ENCODE assay signal across 1 cellular context in genomic region chr4:165367040-165367439, GRCh38.
TF ChIP-seq lines count a peak whose summit lies in the region.

No MANE protein-coding gene starts in this region.

TF ChIP-seq in HepG2, 621 proteins besides CTCF, POLR2A, EP300 and RAD21 (continues in another document):
- no peak for TF ChIP-seq SRF (IDR thresholded peaks at IDR 0.05; ENCODE audit: low read depth, low read length)
- TF ChIP-seq ZNF446 (CRISPR knock-in tag; IDR thresholded peaks at IDR 0.05) = no peak
- no peak for TF ChIP-seq PAX8 (CRISPR knock-in tag; IDR thresholded peaks at IDR 0.05; ENCODE audit: borderline replicate concordance)
- TF ChIP-seq ZNF713 (CRISPR knock-in tag; IDR thresholded peaks at IDR 0.05) = no peak
- no peak for TF ChIP-seq PHF5A (CRISPR knock-in tag; IDR thresholded peaks at IDR 0.05; ENCODE audit: low read depth, unreplicated experiment)
- TF ChIP-seq NFRKB (IDR thresholded peaks at IDR 0.05) = no peak
- no peak for TF ChIP-seq MEIS1 (CRISPR knock-in tag; IDR thresholded peaks at IDR 0.05; ENCODE audit: borderline replicate concordance)
- no peak for TF ChIP-seq ZFYVE20 (CRISPR knock-in tag; IDR thresholded peaks at IDR 0.05; ENCODE audit: borderline replicate concordance, low read depth)
- TF ChIP-seq ZNF891 (CRISPR knock-in tag; IDR thresholded peaks at IDR 0.05) = no peak
- TF ChIP-seq ZNF546 (CRISPR knock-in tag; conservative IDR thresholded peaks at IDR 0.05) = no peak
- TF ChIP-seq ZNF343 (CRISPR knock-in tag; IDR thresholded peaks at IDR 0.05) = no peak
- no peak for TF ChIP-seq ZNF724P (CRISPR knock-in tag; IDR thresholded peaks at IDR 0.05; ENCODE audit: borderline replicate concordance)
- no peak for TF ChIP-seq MBNL3 (CRISPR knock-in tag; conservative IDR thresholded peaks at IDR 0.05)
- TF ChIP-seq FOXO4 (CRISPR knock-in tag; conservative IDR thresholded peaks at IDR 0.05) = no peak
- TF ChIP-seq RBFOX2 (IDR thresholded peaks at IDR 0.05; ENCODE audit: low read depth, low read length) = no peak
- TF ChIP-seq PCBP2 (optimal IDR thresholded peaks at IDR 0.05; ENCODE audit: low read depth, low read length, poor library complexity, severe bottlenecking) = no peak
- no peak for TF ChIP-seq YY1 (IDR thresholded peaks at IDR 0.05; ENCODE audit: insufficient read depth, insufficient replicate concordance, low read depth, low read length)
- TF ChIP-seq GZF1 (CRISPR knock-in tag; IDR thresholded peaks at IDR 0.05) = 0 out of 2 replicates have a peak, but pooled peaks have one; percentile 26
- no peak for TF ChIP-seq MTF2 (CRISPR knock-in tag; IDR thresholded peaks at IDR 0.05; ENCODE audit: borderline replicate concordance)
- 0 out of 2 replicates have a peak, but pooled peaks have one; percentile 17 for TF ChIP-seq PPARG (CRISPR knock-in tag; conservative IDR thresholded peaks at IDR 0.05)
- 0 out of 2 replicates have a peak, but pooled peaks have one; percentile 57 for TF ChIP-seq FOXJ3 (CRISPR knock-in tag; IDR thresholded peaks at IDR 0.05; ENCODE audit: borderline replicate concordance)
- no peak for TF ChIP-seq REXO4 (CRISPR knock-in tag; IDR thresholded peaks at IDR 0.05; ENCODE audit: borderline replicate concordance)
- TF ChIP-seq RBM39 (IDR thresholded peaks at IDR 0.05; ENCODE audit: low read depth, low read length, poor library complexity, severe bottlenecking) = no peak
- no peak for TF ChIP-seq TCF7L2 (IDR thresholded peaks at IDR 0.05; ENCODE audit: low read depth, low read length)
- no peak for TF ChIP-seq ATM (IDR thresholded peaks at IDR 0.05; ENCODE audit: borderline replicate concordance)
- TF ChIP-seq ZNF749 (CRISPR knock-in tag; IDR thresholded peaks at IDR 0.05; ENCODE audit: borderline replicate concordance) = no peak
- no peak for TF ChIP-seq ZNF513 (CRISPR knock-in tag; conservative IDR thresholded peaks at IDR 0.05)
- TF ChIP-seq CEBPB (IDR thresholded peaks at IDR 0.05; ENCODE audit: borderline replicate concordance, low read depth, low read length) = peak; percentile 93
- no peak for TF ChIP-seq HHEX (CRISPR knock-in tag; IDR thresholded peaks at IDR 0.05)
- no peak for TF ChIP-seq SRSF1 (optimal IDR thresholded peaks at IDR 0.05; ENCODE audit: low read depth, low read length)
- no peak for TF ChIP-seq ZNF746 (CRISPR knock-in tag; IDR thresholded peaks at IDR 0.05)
- no peak for TF ChIP-seq MIER2 (CRISPR knock-in tag; IDR thresholded peaks at IDR 0.05)
- no peak for TF ChIP-seq IKZF4 (CRISPR knock-in tag; IDR thresholded peaks at IDR 0.05; ENCODE audit: borderline replicate concordance, low read depth, not compliant biosample characterization)
- no peak for TF ChIP-seq ZNF737 (CRISPR knock-in tag; IDR thresholded peaks at IDR 0.05; ENCODE audit: borderline replicate concordance)
- TF ChIP-seq, protein P1, sequence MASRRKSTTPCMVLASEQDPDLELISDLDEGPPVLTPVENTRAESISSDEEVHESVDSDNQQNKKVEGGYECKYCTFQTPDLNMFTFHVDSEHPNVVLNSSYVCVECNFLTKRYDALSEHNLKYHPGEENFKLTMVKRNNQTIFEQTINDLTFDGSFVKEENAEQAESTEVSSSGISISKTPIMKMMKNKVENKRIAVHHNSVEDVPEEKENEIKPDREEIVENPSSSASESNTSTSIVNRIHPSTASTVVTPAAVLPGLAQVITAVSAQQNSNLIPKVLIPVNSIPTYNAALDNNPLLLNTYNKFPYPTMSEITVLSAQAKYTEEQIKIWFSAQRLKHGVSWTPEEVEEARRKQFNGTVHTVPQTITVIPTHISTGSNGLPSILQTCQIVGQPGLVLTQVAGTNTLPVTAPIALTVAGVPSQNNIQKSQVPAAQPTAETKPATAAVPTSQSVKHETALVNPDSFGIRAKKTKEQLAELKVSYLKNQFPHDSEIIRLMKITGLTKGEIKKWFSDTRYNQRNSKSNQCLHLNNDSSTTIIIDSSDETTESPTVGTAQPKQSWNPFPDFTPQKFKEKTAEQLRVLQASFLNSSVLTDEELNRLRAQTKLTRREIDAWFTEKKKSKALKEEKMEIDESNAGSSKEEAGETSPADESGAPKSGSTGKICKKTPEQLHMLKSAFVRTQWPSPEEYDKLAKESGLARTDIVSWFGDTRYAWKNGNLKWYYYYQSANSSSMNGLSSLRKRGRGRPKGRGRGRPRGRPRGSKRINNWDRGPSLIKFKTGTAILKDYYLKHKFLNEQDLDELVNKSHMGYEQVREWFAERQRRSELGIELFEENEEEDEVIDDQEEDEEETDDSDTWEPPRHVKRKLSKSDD (CRISPR knock-in tag; IDR thresholded peaks at IDR 0.05; ENCODE audit: low read depth) = 0 out of 2 replicates have a peak, but pooled peaks have one; percentile 34
- no peak for TF ChIP-seq SSRP1 (CRISPR knock-in tag; IDR thresholded peaks at IDR 0.05)
- TF ChIP-seq ATF7-NPFF (CRISPR knock-in tag; IDR thresholded peaks at IDR 0.05; ENCODE audit: low read depth) = no peak
- TF ChIP-seq NBN (conservative IDR thresholded peaks at IDR 0.05) = no peak
- no peak for TF ChIP-seq SAFB2 (CRISPR knock-in tag; IDR thresholded peaks at IDR 0.05; ENCODE audit: borderline replicate concordance, low read depth)
- no peak for TF ChIP-seq SMARCC2 (IDR thresholded peaks at IDR 0.05)
- TF ChIP-seq ZBTB43 (CRISPR knock-in tag; conservative IDR thresholded peaks at IDR 0.05) = no peak
- TF ChIP-seq PTBP1 (IDR thresholded peaks at IDR 0.05; ENCODE audit: low read depth, low read length, poor library complexity, severe bottlenecking) = no peak
- no peak for TF ChIP-seq ZSCAN22 (CRISPR knock-in tag; IDR thresholded peaks at IDR 0.05)
- TF ChIP-seq HOXA3 (CRISPR knock-in tag; IDR thresholded peaks at IDR 0.05) = peak; percentile 57; the same call in 1 of the 2 replicates
- no peak for TF ChIP-seq DR1 (CRISPR knock-in tag; IDR thresholded peaks at IDR 0.05)
- TF ChIP-seq, protein P2, sequence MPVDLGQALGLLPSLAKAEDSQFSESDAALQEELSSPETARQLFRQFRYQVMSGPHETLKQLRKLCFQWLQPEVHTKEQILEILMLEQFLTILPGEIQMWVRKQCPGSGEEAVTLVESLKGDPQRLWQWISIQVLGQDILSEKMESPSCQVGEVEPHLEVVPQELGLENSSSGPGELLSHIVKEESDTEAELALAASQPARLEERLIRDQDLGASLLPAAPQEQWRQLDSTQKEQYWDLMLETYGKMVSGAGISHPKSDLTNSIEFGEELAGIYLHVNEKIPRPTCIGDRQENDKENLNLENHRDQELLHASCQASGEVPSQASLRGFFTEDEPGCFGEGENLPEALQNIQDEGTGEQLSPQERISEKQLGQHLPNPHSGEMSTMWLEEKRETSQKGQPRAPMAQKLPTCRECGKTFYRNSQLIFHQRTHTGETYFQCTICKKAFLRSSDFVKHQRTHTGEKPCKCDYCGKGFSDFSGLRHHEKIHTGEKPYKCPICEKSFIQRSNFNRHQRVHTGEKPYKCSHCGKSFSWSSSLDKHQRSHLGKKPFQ (CRISPR knock-in tag; IDR thresholded peaks at IDR 0.05; ENCODE audit: insufficient replicate concordance) = no peak
- no peak for TF ChIP-seq ZNF138 (CRISPR knock-in tag; IDR thresholded peaks at IDR 0.05; ENCODE audit: low read depth)
- no peak for TF ChIP-seq AGO2 (optimal IDR thresholded peaks at IDR 0.05; ENCODE audit: low read depth, low read length)
- TF ChIP-seq, protein P3, sequence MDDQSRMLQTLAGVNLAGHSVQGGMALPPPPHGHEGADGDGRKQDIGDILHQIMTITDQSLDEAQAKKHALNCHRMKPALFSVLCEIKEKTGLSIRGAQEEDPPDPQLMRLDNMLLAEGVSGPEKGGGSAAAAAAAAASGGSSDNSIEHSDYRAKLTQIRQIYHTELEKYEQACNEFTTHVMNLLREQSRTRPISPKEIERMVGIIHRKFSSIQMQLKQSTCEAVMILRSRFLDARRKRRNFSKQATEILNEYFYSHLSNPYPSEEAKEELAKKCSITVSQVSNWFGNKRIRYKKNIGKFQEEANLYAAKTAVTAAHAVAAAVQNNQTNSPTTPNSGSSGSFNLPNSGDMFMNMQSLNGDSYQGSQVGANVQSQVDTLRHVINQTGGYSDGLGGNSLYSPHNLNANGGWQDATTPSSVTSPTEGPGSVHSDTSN (CRISPR knock-in tag; IDR thresholded peaks at IDR 0.05; ENCODE audit: borderline replicate concordance) = no peak
- peak; percentile 49; the same call in 1 of the 2 replicates for TF ChIP-seq KMT2A (CRISPR knock-in tag; IDR thresholded peaks at IDR 0.05)
- TF ChIP-seq ZNF460 (CRISPR knock-in tag; IDR thresholded peaks at IDR 0.05; ENCODE audit: borderline replicate concordance) = no peak
- TF ChIP-seq, protein P4, sequence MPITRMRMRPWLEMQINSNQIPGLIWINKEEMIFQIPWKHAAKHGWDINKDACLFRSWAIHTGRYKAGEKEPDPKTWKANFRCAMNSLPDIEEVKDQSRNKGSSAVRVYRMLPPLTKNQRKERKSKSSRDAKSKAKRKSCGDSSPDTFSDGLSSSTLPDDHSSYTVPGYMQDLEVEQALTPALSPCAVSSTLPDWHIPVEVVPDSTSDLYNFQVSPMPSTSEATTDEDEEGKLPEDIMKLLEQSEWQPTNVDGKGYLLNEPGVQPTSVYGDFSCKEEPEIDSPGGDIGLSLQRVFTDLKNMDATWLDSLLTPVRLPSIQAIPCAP (CRISPR knock-in tag; IDR thresholded peaks at IDR 0.05; ENCODE audit: low read depth) = no peak
- TF ChIP-seq ZNF34 (CRISPR knock-in tag; IDR thresholded peaks at IDR 0.05; ENCODE audit: borderline replicate concordance) = no peak
- TF ChIP-seq GRHL1 (CRISPR knock-in tag; conservative IDR thresholded peaks at IDR 0.05) = no peak
- TF ChIP-seq NR2F1 (CRISPR knock-in tag; IDR thresholded peaks at IDR 0.05) = peak; percentile 63 to 77; a peak in 2 of 4 replicates
- TF ChIP-seq AHR (CRISPR knock-in tag; IDR thresholded peaks at IDR 0.05) = no peak
- TF ChIP-seq, protein P5, sequence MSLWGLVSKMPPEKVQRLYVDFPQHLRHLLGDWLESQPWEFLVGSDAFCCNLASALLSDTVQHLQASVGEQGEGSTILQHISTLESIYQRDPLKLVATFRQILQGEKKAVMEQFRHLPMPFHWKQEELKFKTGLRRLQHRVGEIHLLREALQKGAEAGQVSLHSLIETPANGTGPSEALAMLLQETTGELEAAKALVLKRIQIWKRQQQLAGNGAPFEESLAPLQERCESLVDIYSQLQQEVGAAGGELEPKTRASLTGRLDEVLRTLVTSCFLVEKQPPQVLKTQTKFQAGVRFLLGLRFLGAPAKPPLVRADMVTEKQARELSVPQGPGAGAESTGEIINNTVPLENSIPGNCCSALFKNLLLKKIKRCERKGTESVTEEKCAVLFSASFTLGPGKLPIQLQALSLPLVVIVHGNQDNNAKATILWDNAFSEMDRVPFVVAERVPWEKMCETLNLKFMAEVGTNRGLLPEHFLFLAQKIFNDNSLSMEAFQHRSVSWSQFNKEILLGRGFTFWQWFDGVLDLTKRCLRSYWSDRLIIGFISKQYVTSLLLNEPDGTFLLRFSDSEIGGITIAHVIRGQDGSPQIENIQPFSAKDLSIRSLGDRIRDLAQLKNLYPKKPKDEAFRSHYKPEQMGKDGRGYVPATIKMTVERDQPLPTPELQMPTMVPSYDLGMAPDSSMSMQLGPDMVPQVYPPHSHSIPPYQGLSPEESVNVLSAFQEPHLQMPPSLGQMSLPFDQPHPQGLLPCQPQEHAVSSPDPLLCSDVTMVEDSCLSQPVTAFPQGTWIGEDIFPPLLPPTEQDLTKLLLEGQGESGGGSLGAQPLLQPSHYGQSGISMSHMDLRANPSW (CRISPR knock-in tag; IDR thresholded peaks at IDR 0.05; ENCODE audit: borderline replicate concordance) = no peak
